In genomic region chr19:50357178-50358100, GRCh38 we compare ENCODE assay signal across 8 cellular contexts. TPM values are rescaled to one million over a fixed set of nuclear protein-coding genes. Genes with fewer than 3 reads are reported as not detected.
DNase-seq lines count a peak whose midpoint lies in the region; ATAC-seq, FAIRE-seq and TF ChIP-seq lines count a peak whose summit lies in the region.

No MANE protein-coding gene starts in this region.

- no peak overlapping the region for H3K9ac ChIP-seq in iPS-15b (ENCODE audit: low read depth, low read length)

- WGBS in small intestine, 3 donors = 4 to 12% (median 6%) methylated on average over 54 of the region's 54 CpGs

- peaks cover 2% of the 10 kb centered on the region for H3K4me1 ChIP-seq in iPS-15b (ENCODE audit: control insufficient read depth, insufficient read depth, low read length)
- H3K4me1 ChIP-seq in small intestine (ENCODE audit: control insufficient read depth in 2 of 2, insufficient read depth in 1 of 2, low read depth in 1 of 2, low read length in 1 of 2) = no peaks in the 10 kb centered on the region

- H3K27me3 ChIP-seq in iPS-15b (ENCODE audit: control insufficient read depth, insufficient read depth, low read length) (no peaks in the 10 kb centered on the region), small intestine (ENCODE audit: control insufficient read depth in 2 of 2, insufficient read depth in 2 of 2, low read length in 2 of 2) (no peaks in the 10 kb centered on the region)

- FAIRE-seq in small intestine (lab: Jason Lieb, UNC) = no peak

- TF ChIP-seq POLR2A in NB4 (IDR thresholded peaks at IDR 0.05; ENCODE audit: extremely low read depth, insufficient read length) = no peak

- no peak overlapping the region for H3K4me3 ChIP-seq in NB4 (ENCODE audit: low read depth, low read length)
- peak overlapping the region; percentile 53 for H3K4me3 ChIP-seq in iPS-15b (ENCODE audit: low read depth, low read length)
- H3K4me3 ChIP-seq in small intestine (ENCODE audit: low read depth in 1 of 2, low read length in 2 of 2) = peak overlapping the region; percentile 29 to 37

- H3K9me3 ChIP-seq in iPS-15b (ENCODE audit: control insufficient read depth, insufficient read depth, low read length) = no peaks in the 10 kb centered on the region
- no peaks in the 10 kb centered on the region for H3K9me3 ChIP-seq in small intestine (ENCODE audit: control insufficient read depth, low read depth)

- H3K36me3 ChIP-seq in iPS-15b (ENCODE audit: control insufficient read depth, insufficient read depth, low read length) (no peaks in the 10 kb centered on the region), small intestine (ENCODE audit: control insufficient read depth in 2 of 2, insufficient read depth in 2 of 2, low read length in 2 of 2) (no peaks in the 10 kb centered on the region)

- H3K27ac ChIP-seq in small intestine (ENCODE audit: low read depth in 1 of 2, low read length in 1 of 2) = peak overlapping the region; percentile 63 to 97

- DNase-seq in COLO829 (ENCODE audit: low spot score) (peak; percentile 49), NB4 (ENCODE audit: low read depth) (peak; percentile 50), T-helper 22 cell (ENCODE audit: low read depth) (peak; percentile 75), anterior cingulate cortex (lab: John Stamatoyannopoulos, UW) (peak in 56 of 58 donors; percentile 34 to 87 (median 68)), small intestine (peak; percentile 70), cortex of kidney (lab: John Stamatoyannopoulos, UW) (no peak)

- peak; percentile 72 for TF ChIP-seq CTCF in NB4 (IDR thresholded peaks at IDR 0.05; ENCODE audit: low read depth, low read length)

- ATAC-seq in GM21619 (IDR thresholded peaks at IDR 0.05; ENCODE audit: unreplicated experiment) = peak; percentile 50

RNA-seq across cellular contexts. Expression of gene NAPSA, which starts 8.0 kb away (rescaled TPM):
- 1 to 10 TPM; 1.8 to 9.6 (median 7.0) TPM for polyA plus RNA-seq in small intestine

RNA-seq across cellular contexts. Expression of gene NR1H2, which starts 18.8 kb away (rescaled TPM):
- polyA plus RNA-seq in small intestine = 10 to 100 TPM; 55.1 to 78.4 (median 70.2) TPM

RNA-seq across cellular contexts. Expression of gene POLD1, which starts 26.7 kb away (rescaled TPM):
- 10 to 100 TPM; 28.1 to 34.0 (median 33.1) TPM for polyA plus RNA-seq in small intestine

RNA-seq across cellular contexts. Expression of gene KCNC3, which starts 28.3 kb away (rescaled TPM):
- polyA plus RNA-seq in small intestine = under 1 TPM; 0.22 to 0.60 (median 0.27) TPM
